In the genomic region with DNA sequence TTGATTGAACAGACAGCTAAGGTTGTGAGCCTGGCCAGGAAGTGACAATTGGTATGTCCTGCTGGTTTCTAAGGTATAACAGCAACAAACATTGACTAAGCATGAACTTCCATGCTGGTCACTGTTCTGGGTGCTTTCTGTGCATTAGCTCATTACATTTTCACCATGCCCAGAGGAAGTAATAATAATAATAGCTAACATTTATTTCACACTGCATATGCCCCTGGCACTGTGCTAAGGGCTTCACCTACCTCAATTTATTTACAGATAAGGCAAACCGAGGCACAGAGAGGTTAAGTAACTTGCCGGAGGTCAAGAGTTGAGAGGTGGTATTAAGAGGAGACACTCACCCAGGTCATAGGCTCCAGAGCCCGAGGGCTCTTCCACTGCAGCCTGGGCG, we compare ENCODE assay signal across 25 cellular contexts.
"Had no signal": no experiment of that assay in that cellular context is flagged by ENCODE, and none has a peak within 500 bp of the region (broad histone marks: within the 10 kb centered on the region; RNA-seq: fewer than 3 reads in every experiment).

No MANE protein-coding gene starts in this region.

- H3K27ac ChIP-seq: left ventricle myocardium inferior, neural progenitor cell, ovary, right atrium auricular region, right lobe of liver, stomach, testis, thyroid gland, transverse colon, upper lobe of right lung had no signal

- H3K4me1 ChIP-seq: neural progenitor cell, right lobe of liver, stomach, testis, thyroid gland, transverse colon, upper lobe of right lung had no signal

- DNase-seq: hypothalamus; immature natural killer cell; kidney; left ventricle myocardium inferior; mesendoderm; naive B cell; natural killer cell; nephron progenitor cell; ovary; right lobe of liver; stimulated activated CD4-positive, alpha-beta T cell treated with anti-CD3 and anti-CD28 coated beads, Interleukin-1b, Interleukin-23, amount 100 ng/mL, for 48 hours; stimulated activated CD4-positive, alpha-beta T cell treated with anti-CD3 and anti-CD28 coated beads, Interleukin-2, amount 100 ng/mL, for 48 hours; stimulated activated CD4-positive, alpha-beta T cell treated with anti-CD3 and anti-CD28 coated beads, Interleukin-4, amount 100 ng/mL, for 4 hours; stimulated activated CD8-positive, alpha-beta memory T cell treated with anti-CD3 and anti-CD28 coated beads, Interleukin-4, amount 100 ng/mL, for 48 hours; stimulated activated naive B cell treated with anti-CD40 and anti-IgM and Interleukin-4, amounts not matched to agents 10 μg/mL and 1 μg/mL and 100 μg/mL, for 72 hours; stimulated activated naive CD8-positive, alpha-beta T cell treated with anti-CD3 and anti-CD28 coated beads, Interleukin-15, Interleukin-2, amounts not matched to agents 100 U/mL and 50 U/mL, for 24 hours; stomach; testis; thyroid gland; transverse colon; upper lobe of right lung had no signal

- H3K9ac ChIP-seq: neural progenitor cell had no signal

- H2AFZ ChIP-seq: neural progenitor cell had no signal

- H3K27me3 ChIP-seq: neural progenitor cell, ovary, right atrium auricular region, right lobe of liver, stomach, testis, thyroid gland, transverse colon, upper lobe of right lung had no signal

- H3K4me2 ChIP-seq: neural progenitor cell, smooth muscle cell had no signal

- H3K36me3 ChIP-seq: left ventricle myocardium inferior, neural progenitor cell, ovary, right atrium auricular region, right lobe of liver, stomach, thyroid gland, transverse colon, upper lobe of right lung had no signal

- H3K9me3 ChIP-seq: left ventricle myocardium inferior, ovary, right atrium auricular region, right lobe of liver, stomach, testis, thyroid gland, transverse colon, upper lobe of right lung had no signal

- H3K4me3 ChIP-seq: left ventricle myocardium inferior, lung, neural progenitor cell, ovary, right atrium auricular region, right lobe of liver, smooth muscle cell, stomach, testis, thyroid gland, transverse colon, upper lobe of right lung had no signal
